In genomic region chr22:42265321-42265720, GRCh38 we compare ENCODE assay signal across 17 cellular contexts.
"Had no signal": no experiment of that assay in that cellular context is flagged by ENCODE, and none has a peak within 500 bp of the region (broad histone marks: within the 10 kb centered on the region; RNA-seq: fewer than 3 reads in every experiment).

No MANE protein-coding gene starts in this region.

- H3K4me3 Mint-ChIP-seq: stimulated activated naive B cell treated with anti-CD40 and anti-IgM and Interleukin-4, amounts not matched to agents 10 μg/mL and 1 μg/mL and 100 μg/mL, for 72 hours; type B pancreatic cell had no signal

- DNase-seq: colonic mucosa; dermis blood vessel endothelial cell; esophagus squamous epithelium; foreskin fibroblast; head of caudate nucleus; kidney glomerular epithelial cell; mammary epithelial cell; naive thymus-derived CD8-positive, alpha-beta T cell; posterior cingulate gyrus; sigmoid colon; stimulated activated CD4-positive, alpha-beta T cell treated with anti-CD3 and anti-CD28 coated beads, Interleukin-2, amount 100 ng/mL, for 24 hours; stimulated activated CD4-positive, alpha-beta T cell treated with anti-CD3 and anti-CD28 coated beads, Interleukin-4, amount 100 ng/mL, for 4 hours; stimulated activated naive B cell treated with anti-CD40 and anti-IgM and Interleukin-4, amounts not matched to agents 10 μg/mL and 1 μg/mL and 100 μg/mL, for 72 hours had no signal

- H3K9me3 Mint-ChIP-seq: naive thymus-derived CD8-positive, alpha-beta T cell; stimulated activated naive B cell treated with anti-CD40 and anti-IgM and Interleukin-4, amounts not matched to agents 10 μg/mL and 1 μg/mL and 100 μg/mL, for 72 hours; type B pancreatic cell had no signal

- H3K36me3 Mint-ChIP-seq: type B pancreatic cell had no signal

- H3K4me3 ChIP-seq: colonic mucosa, esophagus squamous epithelium, hepatocyte, sigmoid colon, skin epidermis had no signal

- H3K4me2 ChIP-seq: hepatocyte had no signal

- H3K4me1 ChIP-seq: colonic mucosa had no signal

- ATAC-seq: left lobe of liver; naive thymus-derived CD8-positive, alpha-beta T cell; stimulated activated naive B cell treated with anti-CD40 and anti-IgM and Interleukin-4, amounts not matched to agents 10 μg/mL and 1 μg/mL and 100 μg/mL, for 72 hours had no signal

- H3K27me3 Mint-ChIP-seq: naive thymus-derived CD8-positive, alpha-beta T cell; stimulated activated naive B cell treated with anti-CD40 and anti-IgM and Interleukin-4, amounts not matched to agents 10 μg/mL and 1 μg/mL and 100 μg/mL, for 72 hours; type B pancreatic cell had no signal

- H3K36me3 ChIP-seq: colonic mucosa, sigmoid colon had no signal

- H3K27ac Mint-ChIP-seq: stimulated activated naive B cell treated with anti-CD40 and anti-IgM and Interleukin-4, amounts not matched to agents 10 μg/mL and 1 μg/mL and 100 μg/mL, for 72 hours had no signal

- H3K9me3 ChIP-seq: colonic mucosa, esophagus squamous epithelium, sigmoid colon had no signal

- H2AFZ ChIP-seq: hepatocyte had no signal

- H3K27ac ChIP-seq: colonic mucosa, esophagus squamous epithelium, hepatocyte, sigmoid colon, skin epidermis had no signal

- H3K27me3 ChIP-seq: colonic mucosa, esophagus squamous epithelium, hepatocyte, sigmoid colon had no signal
